Comparison of ENCODE assay signal across 36 cellular contexts in the genomic region with DNA sequence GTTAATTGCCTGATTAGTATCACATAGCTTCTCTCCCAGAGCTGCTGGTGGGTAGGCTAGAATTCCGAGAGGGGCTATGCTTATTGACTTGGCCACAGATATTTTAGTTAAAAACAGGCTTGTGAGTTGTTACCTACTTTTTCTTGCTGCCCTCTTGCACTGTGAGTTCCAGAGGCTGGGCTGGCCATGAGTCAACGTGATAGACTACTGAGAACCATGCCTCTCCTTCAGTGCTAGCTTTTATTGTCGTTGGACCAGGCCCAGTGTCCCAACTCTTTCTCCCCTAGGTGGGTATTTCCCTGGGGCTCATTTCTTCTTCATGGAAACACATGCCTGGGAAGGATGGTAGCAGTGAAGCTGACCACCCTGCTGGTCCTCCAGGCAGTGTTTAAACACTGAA. TPM values are rescaled to one million over a fixed set of nuclear protein-coding genes. Genes with fewer than 3 reads are reported as not detected.
"Had no signal": no experiment of that assay in that cellular context is flagged by ENCODE, and none has a peak within 500 bp of the region (broad histone marks: within the 10 kb centered on the region; RNA-seq: fewer than 3 reads in every experiment).

No MANE protein-coding gene starts in this region.

- ATAC-seq: activated naive CD4-positive, alpha-beta T cell treated with anti-CD3 and anti-CD28 coated beads, Interleukin-2, amount 50 U/mL, for 72 hours; activated naive CD8-positive, alpha-beta T cell treated with anti-CD3 and anti-CD28 coated beads, Interleukin-2, amount 50 U/mL, for 24 hours; activated T-cell treated with anti-CD3 and anti-CD28 coated beads, Interleukin-2, amount 50 U/mL, for 4 hours; activated T-cell treated with anti-CD3 and anti-CD28 coated beads, Interleukin-2, amount 50 U/mL, for 72 hours; activated T-helper 17 cell treated with anti-CD3 and anti-CD28 coated beads, Interleukin-2, amount 50 U/mL, for 72 hours; body of pancreas had no signal

- H3K4me1 ChIP-seq: adrenal gland, body of pancreas, breast epithelium had no signal

- DNase-seq: activated effector memory CD4-positive, alpha-beta T cell treated with anti-CD3 and anti-CD28 coated beads, Interleukin-2, amount 50 U/mL, for 16 hours; activated effector memory CD4-positive, alpha-beta T cell treated with Interleukin-2 at 50 U/mL for 16 hours; activated gamma-delta T cell; activated gamma-delta T cell treated with Interleukin-2 at 50 U/mL for 16 hours; activated naive CD4-positive, alpha-beta T cell; activated naive CD4-positive, alpha-beta T cell treated with anti-CD3 and anti-CD28 coated beads for 36 hours; activated naive CD4-positive, alpha-beta T cell treated with anti-CD3 and anti-CD28 coated beads, Interleukin-2, amount 10 ng/mL, durations not matched to agents 7 days and 5 days; activated naive CD4-positive, alpha-beta T cell treated with anti-CD3 and anti-CD28 coated beads, Interleukin-2, amount 50 U/mL, for 16 hours; activated naive CD4-positive, alpha-beta T cell treated with Interleukin-2 at 50 U/mL for 16 hours; activated naive CD8-positive, alpha-beta T cell treated with anti-CD3 and anti-CD28 coated beads for 36 hours; activated naive CD8-positive, alpha-beta T cell treated with anti-CD3 and anti-CD28 coated beads, Interleukin-2, amount 10 ng/mL, durations not matched to agents 7 days and 5 days; activated naive CD8-positive, alpha-beta T cell treated with anti-CD3 and anti-CD28 coated beads, Interleukin-2, amount 50 U/mL, for 24 hours; activated T-cell treated with anti-CD3 and anti-CD28 coated beads for 4 hours; activated T-cell treated with anti-CD3 and anti-CD28 coated beads, Interleukin-2, amount 50 U/mL, for 1 hour; activated T-cell treated with anti-CD3 and anti-CD28 coated beads, Interleukin-2, amount 50 U/mL, for 24 hours; activated T-cell treated with anti-CD3 and anti-CD28 coated beads, Interleukin-2, amount 50 U/mL, for 4 hours; activated T-cell treated with anti-CD3 and anti-CD28 coated beads, Interleukin-2, amount 50 U/mL, for 48 hours; activated T-cell treated with anti-CD3 and anti-CD28 coated beads, Interleukin-2, amount 50 U/mL, for 72 hours; adrenal gland; amniotic stem cell; amygdala; anterior cingulate cortex; body of pancreas; brain microvascular endothelial cell; caudate nucleus; central memory CD4-positive, alpha-beta T cell; cerebellar nuclear complex had no signal

- H3K9me3 ChIP-seq: adrenal gland, body of pancreas, breast epithelium had no signal

- H3K36me3 ChIP-seq: adrenal gland, brain microvascular endothelial cell, breast epithelium, cardiac muscle cell had no signal

- H3K27me3 ChIP-seq: adrenal gland, body of pancreas, brain microvascular endothelial cell had no signal

- H3K27ac ChIP-seq: adrenal gland, body of pancreas, brain microvascular endothelial cell, breast epithelium, cardiac muscle cell had no signal

- H3K4me3 ChIP-seq: adrenal gland, body of pancreas, breast epithelium, cardiac muscle cell had no signal

RNA-seq across cellular contexts. Expression of a gene that starts 20.4 kb away (rescaled TPM):
- total RNA-seq: activated naive CD4-positive, alpha-beta T cell treated with anti-CD3 and anti-CD28 coated beads, Interleukin-2, amount 50 U/mL, for 72 hours; activated naive CD8-positive, alpha-beta T cell treated with anti-CD3 and anti-CD28 coated beads, Interleukin-2, amount 10 ng/mL, durations not matched to agents 7 days and 5 days; activated T-cell treated with anti-CD3 and anti-CD28 coated beads, Interleukin-2, amount 50 U/mL, for 72 hours; activated T-helper 1 cell treated with anti-CD3 and anti-CD28 coated beads, Interleukin-12 subunit alpha, Interleukin-12 subunit beta, Interleukin-2, Interleukin-4 antibody, amounts not matched to agents 30 ng/mL and 10 ng/mL and 1 ng/mL, durations not matched to agents 14 hours and 24 hours and 36 hours; activated T-helper 2 cell treated with anti-CD3 and anti-CD28 coated beads, Interferon-gamma antibody, Interleukin-2, Interleukin-4, amounts not matched to agents 10 μg/mL and 5 μg/mL and 100 μg/mL, durations not matched to agents 14 hours and 24 hours and 36 hours had no signal

RNA-seq across cellular contexts. Expression of a gene that starts 54.2 kb away (rescaled TPM):
- total RNA-seq: activated naive CD4-positive, alpha-beta T cell treated with anti-CD3 and anti-CD28 coated beads for 36 hours; activated naive CD4-positive, alpha-beta T cell treated with anti-CD3 and anti-CD28 coated beads, Interleukin-2, amount 50 U/mL, for 72 hours; activated naive CD8-positive, alpha-beta T cell treated with anti-CD3 and anti-CD28 coated beads for 36 hours; activated naive CD8-positive, alpha-beta T cell treated with anti-CD3 and anti-CD28 coated beads, Interleukin-2, amount 10 ng/mL, durations not matched to agents 7 days and 5 days; activated T-cell treated with anti-CD3 and anti-CD28 coated beads, Interleukin-2, amount 50 U/mL, for 4 hours; activated T-cell treated with anti-CD3 and anti-CD28 coated beads, Interleukin-2, amount 50 U/mL, for 72 hours; activated T-helper 1 cell treated with anti-CD3 and anti-CD28 coated beads, Interleukin-12 subunit alpha, Interleukin-12 subunit beta, Interleukin-2, Interleukin-4 antibody, amounts not matched to agents 30 ng/mL and 10 ng/mL and 1 ng/mL, durations not matched to agents 14 hours and 24 hours and 36 hours; activated T-helper 17 cell treated with anti-CD3 and anti-CD28 coated beads, Interleukin-2, amount 50 U/mL, for 72 hours; activated T-helper 2 cell treated with anti-CD3 and anti-CD28 coated beads, Interferon-gamma antibody, Interleukin-2, Interleukin-4, amounts not matched to agents 10 μg/mL and 5 μg/mL and 100 μg/mL, durations not matched to agents 14 hours and 24 hours and 36 hours; aorta; breast epithelium; bronchial epithelial cell; chondrocyte had no signal
- polyA plus RNA-seq: aorta had no signal
